Comparison of ENCODE assay signal across 8 cellular contexts in the genomic region with DNA sequence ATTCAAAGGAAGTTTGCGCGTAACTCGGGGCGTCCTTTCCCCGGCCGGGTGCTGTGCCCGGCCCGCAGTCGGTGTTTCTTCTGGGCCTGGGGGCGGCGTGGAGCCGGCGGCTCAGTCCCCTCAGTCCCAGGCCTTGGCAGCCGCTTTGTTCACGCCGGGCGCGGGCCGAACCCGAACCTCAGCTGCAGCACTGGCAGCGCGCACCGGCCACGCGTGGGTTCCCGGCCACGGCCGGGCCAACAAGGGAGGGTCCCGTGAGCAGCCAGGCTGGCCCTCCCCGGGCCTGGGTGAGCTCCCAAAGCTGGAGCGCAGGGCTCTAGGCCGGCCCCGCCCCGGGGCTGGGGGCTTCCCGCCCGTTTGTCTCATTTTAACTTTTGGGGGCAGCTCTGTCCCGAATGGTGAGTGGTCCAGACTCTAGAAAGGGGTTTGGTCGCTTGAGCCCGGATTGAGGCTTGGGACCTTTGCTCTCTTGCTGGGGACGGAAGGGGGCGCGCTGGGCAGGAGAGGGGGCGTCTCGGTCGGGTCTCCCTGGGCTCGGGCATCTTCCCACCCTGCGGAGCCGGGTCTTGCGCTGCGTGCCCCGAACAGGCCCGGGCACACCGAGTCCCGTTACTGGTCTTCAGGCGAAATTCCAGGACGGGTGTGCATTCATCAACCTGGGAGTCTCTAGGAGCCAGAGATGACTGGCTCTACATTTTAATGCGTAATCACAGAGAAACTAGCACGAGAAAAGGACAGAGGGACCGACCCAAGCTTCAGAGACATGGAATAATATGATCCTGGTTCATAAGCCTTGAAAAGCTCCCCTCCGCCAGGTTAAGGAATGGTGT.
DNase-seq lines count a peak whose midpoint lies in the region; ATAC-seq lines count a peak whose summit lies in the region.

No MANE protein-coding gene starts in this region.

- in situ Hi-C loops in G401 (cut with HindIII; ENCODE audit: low sequenced_read_pairs) = no loop called here

- no peak for ATAC-seq in stimulated activated naive CD8-positive, alpha-beta T cell treated with anti-CD3 and anti-CD28 coated beads, Interleukin-15, Interleukin-2, amounts not matched to agents 100 U/mL and 50 U/mL, for 24 hours
- no peak for ATAC-seq in GM18868 (IDR thresholded peaks at IDR 0.05; ENCODE audit: unreplicated experiment)
- no peak for ATAC-seq in HG02763 (IDR thresholded peaks at IDR 0.05; ENCODE audit: unreplicated experiment)
- ATAC-seq in HG02840 (IDR thresholded peaks at IDR 0.05; ENCODE audit: low FRiP score, unreplicated experiment) = no peak

- no peaks in the 10 kb centered on the region for H3K27me3 ChIP-seq in MG63

- DNase-seq in G401 (ENCODE audit: low spot score) = peak; percentile 74
- DNase-seq in MG63 = peak; percentile 44
- peak in 33 of 61 donors; percentile 2 to 73 (median 32) for DNase-seq in caudate nucleus (lab: John Stamatoyannopoulos, UW)
- peak; percentile 53 for DNase-seq in kidney tubule cell (ENCODE audit: low spot score)
- peak; percentile 5 for DNase-seq in stimulated activated naive CD8-positive, alpha-beta T cell treated with anti-CD3 and anti-CD28 coated beads, Interleukin-15, Interleukin-2, amounts not matched to agents 100 U/mL and 50 U/mL, for 24 hours

- H3K9me3 ChIP-seq in MG63 = no peaks in the 10 kb centered on the region

- peak overlapping the region; percentile 74 for H3K4me3 ChIP-seq in MG63

- H3K27ac ChIP-seq in caudate nucleus (ENCODE audit: low read depth, low read length) = peak overlapping the region; percentile 88

- peaks cover 37% of the 10 kb centered on the region for H3K36me3 ChIP-seq in MG63

Comparison
In these comparisons a context has a peak if more than half of its experiments do, and no peak if none do; other contexts are left out.
1. DNase-seq: peak in every context shown above with its lines; median percentile 74 in G401; 53 in kidney tubule cell; 44 in MG63; 32 in caudate nucleus; 5 in stimulated activated naive CD8-positive, alpha-beta T cell treated with anti-CD3 and anti-CD28 coated beads, Interleukin-15, Interleukin-2, amounts not matched to agents 100 U/mL and 50 U/mL, for 24 hours.